1 cellular context compared by ENCODE assay signal in genomic region chr5:142186821-142187594, GRCh38.
TF ChIP-seq lines count a peak whose summit lies in the region.

No MANE protein-coding gene starts in this region.

TF ChIP-seq in K562, 482 proteins besides CTCF, POLR2A, EP300 and RAD21 (continued from another document and continues in another):
- TF ChIP-seq SMAD4 (CRISPR knock-in tag; conservative IDR thresholded peaks at IDR 0.05) (peak; percentile 48; the same call in 1 of the 2 replicates), CHD7 (IDR thresholded peaks at IDR 0.05; ENCODE audit: low read depth, low read length) (no peak), TFE3 (CRISPR knock-in tag; IDR thresholded peaks at IDR 0.05) (no peak), POLR2AphosphoS5 (IDR thresholded peaks at IDR 0.05; ENCODE audit: control insufficient read depth, insufficient read depth, low read depth, low read length) (peak; percentile 37; the same call in 1 of the 2 replicates), TEAD4 (IDR thresholded peaks at IDR 0.05; ENCODE audit: low read length) (peak; percentile 80), TEAD4 (CRISPR knock-in tag; IDR thresholded peaks at IDR 0.05; ENCODE audit: borderline replicate concordance) (no peak), TBL1XR1 (IDR thresholded peaks at IDR 0.05; ENCODE audit: low read length in 2 of 2) (0 out of 4 replicates have a peak, but pooled peaks of 1 of the 2 experiments have one; percentile 16), ZKSCAN1 (IDR thresholded peaks at IDR 0.05; ENCODE audit: low read depth, low read length) (0 out of 2 replicates have a peak, but pooled peaks have one; percentile 24), ZFX (CRISPR knock-in tag; IDR thresholded peaks at IDR 0.05) (peak; percentile 21; the same call in 1 of the 2 replicates), ZNF830 (CRISPR knock-in tag; IDR thresholded peaks at IDR 0.05) (no peak), TFAP4 (CRISPR knock-in tag; IDR thresholded peaks at IDR 0.05; ENCODE audit: borderline replicate concordance) (peak; percentile 62; the same call in 1 of the 2 replicates), TCF3 (CRISPR knock-in tag; IDR thresholded peaks at IDR 0.05) (peak; percentile 87), MAZ (CRISPR knock-in tag; conservative IDR thresholded peaks at IDR 0.05 in 1 of 2, IDR thresholded peaks at IDR 0.05 in 1 of 2) (peak in 1 of 2 experiments; percentile 35; a peak in 1 of 4 replicates), ZNF445 (CRISPR knock-in tag; IDR thresholded peaks at IDR 0.05; ENCODE audit: low read depth) (no peak), BHLHE40 (IDR thresholded peaks at IDR 0.05; ENCODE audit: low read length) (peak; percentile 20; the same call in 1 of the 2 replicates), MAX (CRISPR knock-in tag; IDR thresholded peaks at IDR 0.05) (peak; percentile 71), ZBTB5 (IDR thresholded peaks at IDR 0.05) (no peak), HDGF (IDR thresholded peaks at IDR 0.05) (no peak), ZBTB40 (IDR thresholded peaks at IDR 0.05) (no peak), ZBTB40 (CRISPR knock-in tag; IDR thresholded peaks at IDR 0.05) (no peak), DIDO1 (tag; IDR thresholded peaks at IDR 0.05; ENCODE audit: low read depth) (no peak), NCOR1 (IDR thresholded peaks at IDR 0.05) (peak; percentile 71), SOX6 (IDR thresholded peaks at IDR 0.05) (peak; percentile 42), KDM1A (IDR thresholded peaks at IDR 0.05) (peak; percentile 46 to 54), KLF16 (IDR thresholded peaks at IDR 0.05) (peak; percentile 74), ZNF655 (CRISPR knock-in tag; IDR thresholded peaks at IDR 0.05) (no peak), MYBL2 (IDR thresholded peaks at IDR 0.05; ENCODE audit: low read depth) (no peak), MYBL2 (CRISPR knock-in tag; IDR thresholded peaks at IDR 0.05; ENCODE audit: borderline replicate concordance) (no peak), ZNF239 (CRISPR knock-in tag; IDR thresholded peaks at IDR 0.05) (no peak)
